25 cellular contexts compared by ENCODE assay signal in the genomic region with DNA sequence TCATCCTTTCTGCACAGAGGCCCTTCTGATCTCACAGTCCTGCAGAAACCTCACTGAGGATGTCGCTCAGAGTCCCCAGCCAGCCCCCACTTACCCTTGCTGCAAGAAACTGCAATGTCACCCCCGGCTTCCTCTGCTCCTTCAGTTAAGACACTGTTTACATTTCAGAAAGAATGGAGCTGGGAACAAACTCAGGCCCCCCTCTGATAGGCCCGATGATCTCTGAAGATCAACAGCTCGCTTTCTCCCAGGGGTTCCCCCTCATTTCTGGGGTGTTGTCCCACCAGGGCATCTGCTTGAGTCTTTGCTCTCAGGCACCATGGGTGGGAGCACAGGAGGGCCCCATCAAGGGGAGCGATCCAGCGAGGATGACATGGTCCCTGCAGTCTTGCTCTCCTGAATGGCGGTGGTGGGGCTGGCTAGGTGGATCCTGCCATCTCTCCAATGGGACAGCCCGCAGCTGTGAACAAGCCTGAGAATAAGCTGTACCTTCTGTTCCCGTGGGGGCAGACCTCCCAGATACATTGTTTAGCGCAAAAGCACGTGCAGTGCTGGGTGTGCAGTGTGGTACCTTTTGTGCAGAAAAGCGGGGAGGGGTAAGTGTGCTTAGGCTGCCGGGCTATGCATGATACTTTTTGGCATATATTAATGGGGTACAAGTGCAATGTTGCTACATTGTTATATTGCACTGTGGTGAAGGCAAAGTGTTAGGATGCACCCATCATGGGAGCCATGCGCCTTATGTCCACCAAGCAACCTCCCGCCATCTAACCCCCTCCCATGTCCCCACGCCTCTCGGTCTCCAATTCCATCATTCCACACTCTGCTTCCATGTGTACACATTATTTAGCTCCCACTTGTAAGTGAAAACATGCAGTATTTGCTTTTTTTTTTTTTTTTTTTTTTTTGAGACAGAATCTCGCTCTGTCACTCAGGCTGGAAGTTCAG. TPM values are rescaled to one million over a fixed set of nuclear protein-coding genes. Genes with fewer than 3 reads are reported as not detected.
DNase-seq lines count a peak whose midpoint lies in the region; ATAC-seq, FAIRE-seq and TF ChIP-seq lines count a peak whose summit lies in the region.
"Had no signal": no experiment of that assay in that cellular context is flagged by ENCODE, and none has a peak within 500 bp of the region (broad histone marks: within the 10 kb centered on the region; RNA-seq: fewer than 3 reads in every experiment).

No MANE protein-coding gene starts in this region.

- peaks cover 7% of the 10 kb centered on the region for H3K27me3 Mint-ChIP-seq in brain
- peaks cover 15% of the 10 kb centered on the region for H3K27me3 Mint-ChIP-seq in neural progenitor cell (ENCODE audit: insufficient read depth, low read depth)
- no peaks in the 10 kb centered on the region for H3K27me3 Mint-ChIP-seq in activated T-cell treated with anti-CD3 and anti-CD28 coated beads, Interleukin-2, amount 50 U/mL, for 4 hours (ENCODE audit: low read depth)
- H3K27me3 Mint-ChIP-seq: activated T-helper 17 cell treated with anti-CD3 and anti-CD28 coated beads, Interleukin-2, amount 50 U/mL, for 72 hours had no signal

- H3K4me3 ChIP-seq in NB4 (ENCODE audit: low read depth, low read length) (no peak overlapping the region), neural progenitor cell (no peak overlapping the region)
- H3K4me3 ChIP-seq: esophagus squamous epithelium, gastroesophageal sphincter, GM12878, pancreas, tibial artery had no signal

- H3K9ac ChIP-seq in neural progenitor cell: no peak overlapping the region

- no peak for TF ChIP-seq CTCF in NB4 (IDR thresholded peaks at IDR 0.05; ENCODE audit: low read depth, low read length)
- TF ChIP-seq CTCF in brain (conservative IDR thresholded peaks at IDR 0.05): no peak
- no peak for TF ChIP-seq CTCF in neural progenitor cell (IDR thresholded peaks at IDR 0.05)

- intact Hi-C loops in Right ventricle myocardium superior (cut with DNase I): loop anchor here (10.0 kb wide), 1 partner anchor 101 kb away; no protein-coding TSS in a partner anchor

- H3K36me3 ChIP-seq in neural progenitor cell: no peaks in the 10 kb centered on the region
- H3K36me3 ChIP-seq: esophagus squamous epithelium, gastroesophageal sphincter, pancreas, tibial artery had no signal

- H3K27ac Mint-ChIP-seq in brain: peak overlapping the region; percentile 20 to 87 (median 69)
- H3K27ac Mint-ChIP-seq in neural progenitor cell: peak overlapping the region; percentile 29
- H3K27ac Mint-ChIP-seq: activated CD8-positive, alpha-beta memory T cell treated with anti-CD3 and anti-CD28 coated beads, Interleukin-2, amount 10 ng/mL, durations not matched to agents 7 days and 5 days; activated T-helper 17 cell treated with anti-CD3 and anti-CD28 coated beads, Interleukin-2, amount 50 U/mL, for 72 hours had no signal

- no peaks in the 10 kb centered on the region for H3K36me3 Mint-ChIP-seq in brain
- no peaks in the 10 kb centered on the region for H3K36me3 Mint-ChIP-seq in neural progenitor cell
- no peaks in the 10 kb centered on the region for H3K36me3 Mint-ChIP-seq in activated T-cell treated with anti-CD3 and anti-CD28 coated beads, Interleukin-2, amount 50 U/mL, for 4 hours (ENCODE audit: insufficient read depth)
- H3K36me3 Mint-ChIP-seq: activated CD8-positive, alpha-beta memory T cell treated with anti-CD3 and anti-CD28 coated beads, Interleukin-2, amount 10 ng/mL, durations not matched to agents 7 days and 5 days had no signal

- peak; percentile 48 for DNase-seq in GDM1 (lab: John Stamatoyannopoulos, UW)
- peak; percentile 54 for DNase-seq in NB4 (ENCODE audit: low read depth)
- DNase-seq in neural progenitor cell (ENCODE audit: low spot score): no peak
- no peak for DNase-seq in Right ventricle myocardium superior
- DNase-seq in RCC 7860 (ENCODE audit: low spot score): no peak
- no peak for DNase-seq in activated T-cell treated with anti-CD3 and anti-CD28 coated beads, Interleukin-2, amount 50 U/mL, for 4 hours
- DNase-seq: activated CD4-positive, alpha-beta T cell treated with anti-CD3 and anti-CD28 coated beads for 48 hours; activated CD8-positive, alpha-beta memory T cell treated with anti-CD3 and anti-CD28 coated beads, Interleukin-2, amount 10 ng/mL, durations not matched to agents 7 days and 5 days; effector memory CD4-positive, alpha-beta T cell; esophagus squamous epithelium; kidney glomerular epithelial cell; NCI-H1417 treated with DMSO at 0.1 percent for 48 hours; NCI-H2107; NCI-H526 treated with DMSO at 0.1 percent for 48 hours; right cardiac atrium; stimulated activated CD4-positive, alpha-beta T cell treated with anti-CD3 and anti-CD28 coated beads, Interleukin-4, amount 100 ng/mL, for 24 hours; stimulated activated naive CD8-positive, alpha-beta T cell treated with anti-CD3 and anti-CD28 coated beads, Interleukin-15, Interleukin-2, amounts not matched to agents 100 U/mL and 50 U/mL, for 24 hours; tibial artery had no signal

- no peak for TF ChIP-seq POLR2A in NB4 (IDR thresholded peaks at IDR 0.05; ENCODE audit: extremely low read depth, insufficient read length)

- H3K9me3 ChIP-seq in neural progenitor cell (ENCODE audit: low read depth): no peaks in the 10 kb centered on the region
- H3K9me3 ChIP-seq: pancreas had no signal

- no peak for ATAC-seq in Right ventricle myocardium superior (ENCODE audit: poor library complexity)
- ATAC-seq in activated T-cell treated with anti-CD3 and anti-CD28 coated beads, Interleukin-2, amount 50 U/mL, for 4 hours: no peak
- ATAC-seq: activated CD8-positive, alpha-beta memory T cell treated with anti-CD3 and anti-CD28 coated beads, Interleukin-2, amount 10 ng/mL, durations not matched to agents 7 days and 5 days; activated T-helper 17 cell treated with anti-CD3 and anti-CD28 coated beads, Interleukin-2, amount 50 U/mL, for 72 hours; gastroesophageal sphincter; GM12878; pancreas; right cardiac atrium; stimulated activated naive CD8-positive, alpha-beta T cell treated with anti-CD3 and anti-CD28 coated beads, Interleukin-15, Interleukin-2, amounts not matched to agents 100 U/mL and 50 U/mL, for 24 hours had no signal

- H3F3A ChIP-seq in neural progenitor cell (ENCODE audit: low read depth): peaks cover 18% of the 10 kb centered on the region

- H3K4me1 ChIP-seq in neural progenitor cell: peaks cover 14% of the 10 kb centered on the region
- H3K4me1 ChIP-seq: pancreas had no signal

- H4K20me1 ChIP-seq in neural progenitor cell (ENCODE audit: low read depth): no peaks in the 10 kb centered on the region

- peak overlapping the region; percentile 82 for H2AFZ ChIP-seq in neural progenitor cell (replicated peaks)

- H3K27me3 ChIP-seq in neural progenitor cell: no peaks in the 10 kb centered on the region
- H3K27me3 ChIP-seq: esophagus squamous epithelium, gastroesophageal sphincter, pancreas, tibial artery had no signal

- peak overlapping the region; percentile 10 for H3K4me2 ChIP-seq in neural progenitor cell

- no peaks in the 10 kb centered on the region for H3K79me2 ChIP-seq in neural progenitor cell (ENCODE audit: low read depth)

- no peak overlapping the region for H3K27ac ChIP-seq in neural progenitor cell
- H3K27ac ChIP-seq: gastroesophageal sphincter, HL-60, pancreas, tibial artery had no signal

- peaks cover 0 to 18% (median 15%) of the 10 kb centered on the region in 5 experiments for H3K9me3 Mint-ChIP-seq in brain
- H3K9me3 Mint-ChIP-seq in neural progenitor cell: no peaks in the 10 kb centered on the region
- H3K9me3 Mint-ChIP-seq in activated T-cell treated with anti-CD3 and anti-CD28 coated beads, Interleukin-2, amount 50 U/mL, for 4 hours: peaks cover 3% of the 10 kb centered on the region
- H3K9me3 Mint-ChIP-seq: activated T-helper 17 cell treated with anti-CD3 and anti-CD28 coated beads, Interleukin-2, amount 50 U/mL, for 72 hours had no signal

- H3K4me3 Mint-ChIP-seq in brain: no peak overlapping the region
- H3K4me3 Mint-ChIP-seq in neural progenitor cell: no peak overlapping the region
- no peak overlapping the region for H3K4me3 Mint-ChIP-seq in activated T-cell treated with anti-CD3 and anti-CD28 coated beads, Interleukin-2, amount 50 U/mL, for 4 hours
- H3K4me3 Mint-ChIP-seq: activated CD8-positive, alpha-beta memory T cell treated with anti-CD3 and anti-CD28 coated beads, Interleukin-2, amount 10 ng/mL, durations not matched to agents 7 days and 5 days; activated T-helper 17 cell treated with anti-CD3 and anti-CD28 coated beads, Interleukin-2, amount 50 U/mL, for 72 hours had no signal

- peaks cover 23% of the 10 kb centered on the region for H3K4me1 Mint-ChIP-seq in brain
- peaks cover 23% of the 10 kb centered on the region for H3K4me1 Mint-ChIP-seq in neural progenitor cell
- no peaks in the 10 kb centered on the region for H3K4me1 Mint-ChIP-seq in activated T-cell treated with anti-CD3 and anti-CD28 coated beads, Interleukin-2, amount 50 U/mL, for 4 hours (ENCODE audit: low read depth)
- H3K4me1 Mint-ChIP-seq: activated CD8-positive, alpha-beta memory T cell treated with anti-CD3 and anti-CD28 coated beads, Interleukin-2, amount 10 ng/mL, durations not matched to agents 7 days and 5 days; activated T-helper 17 cell treated with anti-CD3 and anti-CD28 coated beads, Interleukin-2, amount 50 U/mL, for 72 hours had no signal

- no peak for FAIRE-seq in RCC 7860 (lab: Jason Lieb, UNC)
- FAIRE-seq: GM12878, H54, pancreas had no signal

RNA-seq across cellular contexts. Expression of a gene that starts 6.7 kb away (rescaled TPM):
- polyA plus RNA-seq in brain (ENCODE audit: insufficient read depth, low read depth, low replicate concordance): 78.6 TPM
- total RNA-seq in neural progenitor cell (ENCODE audit: low replicate concordance): 14.3 and 18.0 TPM in 2 replicates
- 133 TPM for total RNA-seq in Right ventricle myocardium superior
- 100 to 1,000 TPM; 127 to 160 (median 135) TPM for total RNA-seq in activated T-cell treated with anti-CD3 and anti-CD28 coated beads, Interleukin-2, amount 50 U/mL, for 4 hours

Comparison
In these comparisons a context has a peak if more than half of its experiments do, and no peak if none do; other contexts are left out.
1. DNase-seq: peak in GDM1 (single experiment) and NB4 (single experiment); none in neural progenitor cell (single experiment), Right ventricle myocardium superior (single experiment), RCC 7860 (single experiment) and activated T-cell treated with anti-CD3 and anti-CD28 coated beads, Interleukin-2, amount 50 U/mL, for 4 hours (single experiment).